ENCODE assay signal across 8 cellular contexts in the genomic region with DNA sequence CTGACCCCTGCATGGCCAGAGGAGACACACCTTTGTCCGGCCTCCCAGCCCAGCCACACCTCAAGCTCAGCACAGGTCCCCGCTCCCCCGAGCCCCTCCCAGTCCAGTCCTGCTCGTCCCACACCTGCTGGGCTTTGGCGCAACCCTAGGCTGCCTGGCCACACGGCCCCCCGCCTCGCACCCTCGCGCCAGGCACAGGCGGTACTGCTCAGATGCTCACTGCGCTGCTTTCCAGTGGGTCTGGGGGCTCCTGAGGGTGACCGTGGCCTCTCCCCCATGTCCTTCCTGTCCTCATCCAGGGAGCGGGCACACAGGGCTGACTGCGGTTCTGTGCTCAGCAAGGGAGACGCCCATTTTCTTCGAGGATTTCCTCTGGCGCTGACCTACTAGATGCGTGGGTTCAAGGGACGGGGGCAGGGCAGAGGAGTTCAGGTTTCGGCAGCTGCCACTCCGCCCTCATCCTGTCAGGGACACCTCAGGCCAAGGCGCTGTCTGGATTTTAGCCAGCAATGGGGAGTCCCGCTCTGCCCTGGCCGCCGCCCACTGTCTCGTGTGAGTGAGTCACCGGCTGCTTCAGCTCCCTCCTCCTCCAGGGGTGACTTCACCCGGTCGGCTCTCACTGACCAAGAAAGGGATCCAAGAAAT.
A peak's percentile ranks its signal among the peaks of the same experiment; 100 is the strongest.
DNase-seq lines count a peak whose midpoint lies in the region; ATAC-seq and TF ChIP-seq lines count a peak whose summit lies in the region.

No MANE protein-coding gene starts in this region.

- WGBS in hepatocyte (ENCODE audit: low lambda C conversion rate, missing lambda C conversion rate), result 58% methylated on average over 23 of the region's 30 CpGs

- TF ChIP-seq CTCF in astrocyte of the spinal cord (IDR thresholded peaks at IDR 0.05; ENCODE audit: low read depth, low read length), result no peak
- TF ChIP-seq CTCF in hepatocyte (IDR thresholded peaks at IDR 0.05; ENCODE audit: poor library complexity), result no peak

- DNase-seq in SW 1271 (lab: John Stamatoyannopoulos, UW) (peak; percentile 61 to 78), astrocyte of the spinal cord (ENCODE audit: low read depth, low spot score) (peak; percentile 91), hepatocyte (ENCODE audit: low spot score) (peak; percentile 93), NCI-H2081 (lab: John Stamatoyannopoulos, UW) (no peak), SK-N-DZ (ENCODE audit: low spot score) (no peak)

- H3K79me2 ChIP-seq in hepatocyte, result no peaks in the 10 kb centered on the region

- H3K9me3 ChIP-seq in hepatocyte (ENCODE audit: low read depth) (no peaks in the 10 kb centered on the region), skeletal muscle tissue (ENCODE audit: control insufficient read depth in 3 of 3, low read length in 3 of 3) (no peaks in the 10 kb centered on the region)

- H3K36me3 ChIP-seq in hepatocyte (replicated peaks; ENCODE audit: insufficient read depth, low read depth), result no peaks in the 10 kb centered on the region
- no peaks in the 10 kb centered on the region for H3K36me3 ChIP-seq in skeletal muscle tissue (ENCODE audit: control insufficient read depth in 3 of 3, insufficient read depth in 3 of 3, low read length in 3 of 3)

- H3K27me3 ChIP-seq in hepatocyte, result no peaks in the 10 kb centered on the region
- peaks cover 3 to 4% (median 3%) of the 10 kb centered on the region in 3 donors for H3K27me3 ChIP-seq in skeletal muscle tissue (ENCODE audit: control insufficient read depth in 3 of 3, insufficient read depth in 3 of 3, low read length in 3 of 3)

- peak; percentile 65 for ATAC-seq in GM18502 (IDR thresholded peaks at IDR 0.05; ENCODE audit: poor library complexity, unreplicated experiment)
- peak; percentile 77 for ATAC-seq in HG03066 (IDR thresholded peaks at IDR 0.05; ENCODE audit: low read depth, unreplicated experiment)

- H3K4me3 ChIP-seq in astrocyte of the spinal cord (ENCODE audit: low read depth, low read length) (no peak overlapping the region), hepatocyte (no peak overlapping the region), skeletal muscle tissue (ENCODE audit: low read length in 3 of 3) (peak overlapping the region in 2 of 3 donors; percentile 46 to 56)

- H3K9ac ChIP-seq in skeletal muscle tissue (ENCODE audit: low read depth in 1 of 3, low read length in 3 of 3), result peak overlapping the region in 2 of 3 donors; percentile 51 to 60

- in situ Hi-C loops in astrocyte of the spinal cord (cut with HindIII; ENCODE audit: low sequenced_read_pairs), result no loop called here

- no peaks in the 10 kb centered on the region for H3K9me2 ChIP-seq in hepatocyte (replicated peaks; ENCODE audit: insufficient read depth)

- no peaks in the 10 kb centered on the region for H4K20me1 ChIP-seq in hepatocyte (ENCODE audit: insufficient read depth, poor library complexity, severe bottlenecking)

- peak overlapping the region; percentile 61 for H3K4me2 ChIP-seq in hepatocyte

- no peak overlapping the region for H2AFZ ChIP-seq in hepatocyte

- H3K27ac ChIP-seq in hepatocyte (peak overlapping the region; percentile 85), skeletal muscle tissue (ENCODE audit: low read depth, low read length) (peak overlapping the region; percentile 12)

- H3K4me1 ChIP-seq in hepatocyte (ENCODE audit: insufficient read depth), result peaks cover 28% of the 10 kb centered on the region
- H3K4me1 ChIP-seq in skeletal muscle tissue (ENCODE audit: control insufficient read depth in 3 of 3, insufficient read depth in 3 of 3, low read length in 3 of 3), result peaks cover 19 to 39% (median 32%) of the 10 kb centered on the region in 3 donors

Comparison
In these comparisons a context has a peak if more than half of its experiments do, and no peak if none do; other contexts are left out.
1. DNase-seq: peak in SW 1271 (2 of 2), astrocyte of the spinal cord (single experiment) and hepatocyte (single experiment); none in NCI-H2081 (0 of 2) and SK-N-DZ (single experiment).
2. H3K4me3 ChIP-seq: peak in skeletal muscle tissue (2 of 3); none in astrocyte of the spinal cord (single experiment) and hepatocyte (single experiment).